ENCODE assay signal across 10 cellular contexts in the genomic region with DNA sequence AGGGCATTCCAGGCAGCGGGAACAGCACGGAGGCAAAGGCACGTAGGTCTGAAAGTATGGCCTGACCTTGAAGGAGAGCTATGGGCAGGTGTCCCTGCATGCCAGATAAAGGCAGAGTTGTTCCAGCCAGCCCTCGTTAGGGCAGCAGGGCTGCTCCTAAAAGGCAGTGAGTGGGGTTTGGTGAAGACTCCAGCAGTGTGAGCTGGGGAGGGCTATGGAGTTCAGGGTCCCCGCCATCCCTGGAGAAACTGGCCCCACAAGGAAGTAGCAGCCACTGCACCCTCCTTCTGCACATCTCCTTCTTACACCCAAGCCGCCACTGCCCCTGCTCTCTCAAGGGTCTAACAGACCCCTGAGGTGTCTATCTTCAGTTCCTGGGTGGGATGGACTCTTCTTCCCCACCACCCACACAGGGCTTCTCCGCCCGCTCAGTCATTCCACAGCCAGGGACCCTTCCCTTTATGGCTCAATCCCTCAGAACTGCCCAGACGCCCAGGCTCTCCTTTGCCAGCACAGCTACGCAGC. TPM values are rescaled to one million over a fixed set of nuclear protein-coding genes. Genes with fewer than 3 reads are reported as not detected.
A peak's percentile ranks its signal among the peaks of the same experiment; 100 is the strongest.
DNase-seq lines count a peak whose midpoint lies in the region; ATAC-seq, FAIRE-seq and TF ChIP-seq lines count a peak whose summit lies in the region.
"Had no signal": no experiment of that assay in that cellular context is flagged by ENCODE, and none has a peak within 500 bp of the region (broad histone marks: within the 10 kb centered on the region; RNA-seq: fewer than 3 reads in every experiment).

No MANE protein-coding gene starts in this region.

- no peaks in the 10 kb centered on the region for H3K27me3 Mint-ChIP-seq in dendritic cell treated with granulocyte-macrophage colony-stimulating factor and Interleukin-4, amounts not matched to agents 40 ng/mL and 50 ng/mL, for 4 days
- H3K27me3 Mint-ChIP-seq in naive thymus-derived CD8-positive, alpha-beta T cell, result no peaks in the 10 kb centered on the region

- no peak for ATAC-seq in naive thymus-derived CD8-positive, alpha-beta T cell
- no peak for ATAC-seq in HG03175 (IDR thresholded peaks at IDR 0.05; ENCODE audit: unreplicated experiment)
- ATAC-seq in HG03442 (IDR thresholded peaks at IDR 0.05; ENCODE audit: unreplicated experiment), result no peak

- POLR2A ChIA-PET in naive thymus-derived CD8-positive, alpha-beta T cell (lab: Charles Lee), result interaction anchor here (1.1 to 34.1 kb wide), 7 partner anchors 9 to 267 kb away, joined by 3 to 1589 read pairs (median 67); partner anchors contain the start of genes ATP6V1G1 and TMEM268

- H3K36me3 Mint-ChIP-seq in dendritic cell treated with granulocyte-macrophage colony-stimulating factor and Interleukin-4, amounts not matched to agents 40 ng/mL and 50 ng/mL, for 4 days (ENCODE audit: low read depth), result peaks cover 72% of the 10 kb centered on the region
- peaks cover 18 to 52% (median 19%) of the 10 kb centered on the region in 3 donors for H3K36me3 Mint-ChIP-seq in naive thymus-derived CD8-positive, alpha-beta T cell

- no peaks in the 10 kb centered on the region for H3K27me3 ChIP-seq in Loucy (ENCODE audit: insufficient read depth, low read length, poor library complexity, severe bottlenecking)

- no peaks in the 10 kb centered on the region for H3K9me2 ChIP-seq in Loucy (replicated peaks; ENCODE audit: low read depth, low read length)

- peak overlapping the region; percentile 96 for H3K4me3 Mint-ChIP-seq in dendritic cell treated with granulocyte-macrophage colony-stimulating factor and Interleukin-4, amounts not matched to agents 40 ng/mL and 50 ng/mL, for 4 days
- H3K4me3 Mint-ChIP-seq in naive thymus-derived CD8-positive, alpha-beta T cell, result peak overlapping the region; percentile 89 to 100 (median 97)

- peaks cover 88% of the 10 kb centered on the region for H3K4me1 Mint-ChIP-seq in dendritic cell treated with granulocyte-macrophage colony-stimulating factor and Interleukin-4, amounts not matched to agents 40 ng/mL and 50 ng/mL, for 4 days (ENCODE audit: low read depth)
- peaks cover 46 to 93% (median 72%) of the 10 kb centered on the region in 4 donors for H3K4me1 Mint-ChIP-seq in naive thymus-derived CD8-positive, alpha-beta T cell

- H3K9me3 ChIP-seq in Loucy (ENCODE audit: insufficient read depth, low read depth, low read length), result no peaks in the 10 kb centered on the region

- H3K9me3 Mint-ChIP-seq in dendritic cell treated with granulocyte-macrophage colony-stimulating factor and Interleukin-4, amounts not matched to agents 40 ng/mL and 50 ng/mL, for 4 days, result no peaks in the 10 kb centered on the region
- H3K9me3 Mint-ChIP-seq in naive thymus-derived CD8-positive, alpha-beta T cell, result peaks cover 0 to 1% (median 0%) of the 10 kb centered on the region in 9 donors

- DNase-seq in AG10803 (ENCODE audit: low read depth) (no peak), H54 (ENCODE audit: insufficient read length, low spot score) (no peak), NCI-H69 (lab: John Stamatoyannopoulos, UW) (no peak)
- no peak for DNase-seq in naive thymus-derived CD8-positive, alpha-beta T cell

- H3K9ac ChIP-seq in Loucy (ENCODE audit: low read depth, low read length, poor library complexity, severe bottlenecking), result peak overlapping the region; percentile 93

- no peak for TF ChIP-seq POLR2A in H54 (IDR thresholded peaks at IDR 0.05; ENCODE audit: low read depth, low read length)

- H3K27ac Mint-ChIP-seq in dendritic cell treated with granulocyte-macrophage colony-stimulating factor and Interleukin-4, amounts not matched to agents 40 ng/mL and 50 ng/mL, for 4 days, result peak overlapping the region; percentile 95
- peak overlapping the region; percentile 95 to 100 (median 98) for H3K27ac Mint-ChIP-seq in naive thymus-derived CD8-positive, alpha-beta T cell

- no peak overlapping the region for H2AFZ ChIP-seq in Loucy (ENCODE audit: low read length)

- peaks cover 26% of the 10 kb centered on the region for H4K20me1 ChIP-seq in Loucy (ENCODE audit: insufficient read depth, low read length, poor library complexity, severe bottlenecking)

- peak overlapping the region; percentile 97 for H3K4me2 ChIP-seq in Loucy (ENCODE audit: low read depth, low read length, poor library complexity, severe bottlenecking)

- intact Hi-C loops in dendritic cell treated with granulocyte-macrophage colony-stimulating factor and Interleukin-4, amounts not matched to agents 40 ng/mL and 50 ng/mL, for 4 days (cut with micrococcal nuclease), result no loop called here

- H3K4me3 ChIP-seq in AG10803 (ENCODE audit: low read length) (peak overlapping the region; percentile 72), Loucy (ENCODE audit: low read length, poor library complexity, severe bottlenecking) (peak overlapping the region; percentile 90)

- H3K79me2 ChIP-seq in Loucy (ENCODE audit: insufficient read depth, low read length), result peaks cover 89% of the 10 kb centered on the region

- peaks cover 11% of the 10 kb centered on the region; the same call in 1 of the 2 replicates for H3F3A ChIP-seq in Loucy (ENCODE audit: low read depth)

- TF ChIP-seq CTCF in AG10803 (conservative IDR thresholded peaks at IDR 0.05; ENCODE audit: low read length) (no peak), Loucy (conservative IDR thresholded peaks at IDR 0.05; ENCODE audit: low read length) (no peak)

- H3K36me3 ChIP-seq in Loucy (ENCODE audit: insufficient read depth, low read length), result no peaks in the 10 kb centered on the region

- H3K4me1 ChIP-seq in Loucy (ENCODE audit: insufficient read depth, low read length, poor library complexity, severe bottlenecking), result peaks cover 69% of the 10 kb centered on the region

- no peak for FAIRE-seq in H54 (lab: Jason Lieb, UNC)
- FAIRE-seq: G401.6 had no signal

RNA-seq across cellular contexts. Expression of gene AKNA, which starts 1.4 kb away (rescaled TPM):
- total RNA-seq in naive thymus-derived CD8-positive, alpha-beta T cell, result 100 to 1,000 TPM; 425 to 430 TPM
- 10 to 100 TPM; 12.7 to 31.6 (median 21.3) TPM for polyA plus RNA-seq in naive thymus-derived CD8-positive, alpha-beta T cell

RNA-seq across cellular contexts. Expression of gene ORM2, which starts 56.8 kb away (rescaled TPM):
- not detected for total RNA-seq in naive thymus-derived CD8-positive, alpha-beta T cell
- polyA plus RNA-seq in naive thymus-derived CD8-positive, alpha-beta T cell, result not detected
- total RNA-seq: sciatic nerve had no signal
